In the genomic region with DNA sequence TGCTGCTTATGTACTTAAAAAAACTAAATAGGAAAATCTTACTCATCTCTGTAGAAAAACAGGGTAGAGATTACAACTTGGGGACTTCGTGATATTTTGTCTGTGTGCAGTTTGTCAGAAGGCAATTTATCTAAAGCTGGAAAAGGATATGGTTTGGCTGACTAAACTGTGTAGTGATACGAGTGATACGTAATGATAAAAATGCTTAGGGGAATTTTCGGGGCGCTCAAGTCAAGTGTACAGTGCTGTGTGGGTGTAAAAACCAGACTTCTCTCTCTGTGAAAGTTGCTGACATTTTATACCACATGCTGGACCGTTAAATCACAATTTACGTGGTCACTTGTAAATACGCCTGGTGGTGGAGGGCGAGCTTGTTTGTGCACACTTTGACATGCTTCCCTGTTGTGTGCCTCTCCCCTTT, we compare ENCODE assay signal across 9 cellular contexts.
DNase-seq lines count a peak whose midpoint lies in the region; ATAC-seq and TF ChIP-seq lines count a peak whose summit lies in the region.
"Had no signal": no experiment of that assay in that cellular context is flagged by ENCODE, and none has a peak within 500 bp of the region (broad histone marks: within the 10 kb centered on the region; RNA-seq: fewer than 3 reads in every experiment).

No MANE protein-coding gene starts in this region.

- H3K27me3 Mint-ChIP-seq in activated CD4-positive, alpha-beta T cell treated with anti-CD3 and anti-CD28 coated beads for 36 hours, result peaks cover 18% of the 10 kb centered on the region
- no peaks in the 10 kb centered on the region for H3K27me3 Mint-ChIP-seq in naive B cell

- TF ChIP-seq POLR2A in uterus (IDR thresholded peaks at IDR 0.05), result no peak

- peak overlapping the region; percentile 74 for H3K27ac Mint-ChIP-seq in activated CD4-positive, alpha-beta T cell treated with anti-CD3 and anti-CD28 coated beads for 36 hours
- peak overlapping the region in 5 of 6 donors; percentile 15 to 57 (median 22) for H3K27ac Mint-ChIP-seq in naive B cell

- intact Hi-C loops in activated CD4-positive, alpha-beta T cell treated with anti-CD3 and anti-CD28 coated beads for 36 hours (cut with DNase I, micrococcal nuclease), result loop anchor here (1.0 to 10.0 kb wide), 12 partner anchors 8 to 1352 kb away; partner anchors contain the start of gene TRIM13 (in 2 of the 2)
- intact Hi-C loops in uterus (cut with DNase I; ENCODE audit: low total_unique reads), result no loop called here

- H3K36me3 Mint-ChIP-seq in activated CD4-positive, alpha-beta T cell treated with anti-CD3 and anti-CD28 coated beads for 36 hours (ENCODE audit: low read depth), result peaks cover 3% of the 10 kb centered on the region
- peaks cover 0 to 14% of the 10 kb centered on the region in 2 donors for H3K36me3 Mint-ChIP-seq in naive B cell

- peak overlapping the region; percentile 47 for H3K4me3 Mint-ChIP-seq in activated CD4-positive, alpha-beta T cell treated with anti-CD3 and anti-CD28 coated beads for 36 hours
- peak overlapping the region in 5 of 8 donors; percentile 1 to 60 (median 18) for H3K4me3 Mint-ChIP-seq in naive B cell

- peaks cover 6% of the 10 kb centered on the region for H3K9me3 Mint-ChIP-seq in activated CD4-positive, alpha-beta T cell treated with anti-CD3 and anti-CD28 coated beads for 36 hours (ENCODE audit: low read depth)
- peaks cover 0 to 12% (median 9%) of the 10 kb centered on the region in 7 donors for H3K9me3 Mint-ChIP-seq in naive B cell

- DNase-seq in activated CD4-positive, alpha-beta T cell treated with anti-CD3 and anti-CD28 coated beads for 36 hours, result peak; percentile 60
- no peak for DNase-seq in naive B cell
- DNase-seq in KG1 (lab: John Stamatoyannopoulos, UW), result no peak
- no peak for DNase-seq in uterus
- no peak for DNase-seq in hepatic stellate cell (ENCODE audit: low spot score)
- DNase-seq in H4 (ENCODE audit: low spot score), result no peak

- POLR2A ChIA-PET in activated CD4-positive, alpha-beta T cell treated with anti-CD3 and anti-CD28 coated beads for 36 hours (lab: Charles Lee), result interaction anchor here (1.4 to 1.6 kb wide), 2 partner anchors 8 to 12 kb away, joined by 6 to 7 read pairs; no protein-coding TSS in a partner anchor

- no peaks in the 10 kb centered on the region for H3K27me3 ChIP-seq in uterus
- H3K27me3 ChIP-seq: cardiac muscle cell had no signal

- H3K36me3 ChIP-seq in uterus, result no peaks in the 10 kb centered on the region
- H3K36me3 ChIP-seq: cardiac muscle cell had no signal

- CTCF ChIA-PET in activated CD4-positive, alpha-beta T cell treated with anti-CD3 and anti-CD28 coated beads for 36 hours (lab: Charles Lee), result interaction anchor here (0.8 to 1.5 kb wide), 5 partner anchors 10 to 261 kb away, joined by 3 to 6 read pairs (median 3); no protein-coding TSS in a partner anchor

- peaks cover 47% of the 10 kb centered on the region for H3K4me1 Mint-ChIP-seq in activated CD4-positive, alpha-beta T cell treated with anti-CD3 and anti-CD28 coated beads for 36 hours
- H3K4me1 Mint-ChIP-seq in naive B cell, result peaks cover 3 to 7% (median 3%) of the 10 kb centered on the region in 3 donors

- H3K27ac ChIP-seq in uterus, result peak overlapping the region in 1 of 2 donors; percentile 13
- H3K27ac ChIP-seq: cardiac muscle cell had no signal

- no peak overlapping the region for H3K4me3 ChIP-seq in uterus
- H3K4me3 ChIP-seq: cardiac muscle cell had no signal

- peak; percentile 98 for ATAC-seq in GM18868 (IDR thresholded peaks at IDR 0.05; ENCODE audit: unreplicated experiment)
- ATAC-seq in HG02798 (IDR thresholded peaks at IDR 0.05; ENCODE audit: poor library complexity, unreplicated experiment), result peak; percentile 95
- peak; percentile 92 for ATAC-seq in activated CD4-positive, alpha-beta T cell treated with anti-CD3 and anti-CD28 coated beads for 36 hours
- ATAC-seq in naive B cell (ENCODE audit: low read depth in 2 of 2), result peak; percentile 86 to 93

- H3K9me3 ChIP-seq in uterus, result no peaks in the 10 kb centered on the region

- H3K4me1 ChIP-seq in uterus, result no peaks in the 10 kb centered on the region

- TF ChIP-seq CTCF in uterus (IDR thresholded peaks at IDR 0.05), result no peak
